Comparison of ENCODE assay signal across 21 cellular contexts in genomic region chr3:22980346-22980745, GRCh38.
DNase-seq lines count a peak whose midpoint lies in the region; ATAC-seq and TF ChIP-seq lines count a peak whose summit lies in the region.
"Had no signal": no experiment of that assay in that cellular context is flagged by ENCODE, and none has a peak within 500 bp of the region (broad histone marks: within the 10 kb centered on the region; RNA-seq: fewer than 3 reads in every experiment).

No MANE protein-coding gene starts in this region.

- intact Hi-C loops in Right ventricle myocardium inferior (cut with DNase I) = no loop called here

- H3K4me1 ChIP-seq in right atrium auricular region (peaks cover 0 to 16% of the 10 kb centered on the region in 2 donors), smooth muscle cell (ENCODE audit: low read depth) (peaks cover 10% of the 10 kb centered on the region)

- H3K4me3 ChIP-seq in right atrium auricular region (no peak overlapping the region), astrocyte of the spinal cord (ENCODE audit: low read depth, low read length) (no peak overlapping the region), smooth muscle cell (no peak overlapping the region)

- H3F3A ChIP-seq in smooth muscle cell (ENCODE audit: low read depth) = no peaks in the 10 kb centered on the region

- H2AFZ ChIP-seq in smooth muscle cell (ENCODE audit: low read depth) = no peak overlapping the region

- H3K27ac ChIP-seq in right atrium auricular region = no peak overlapping the region
- H3K27ac ChIP-seq in smooth muscle cell (ENCODE audit: low read depth) = no peak overlapping the region

- H3K4me2 ChIP-seq in smooth muscle cell = peak overlapping the region; percentile 8

- no peaks in the 10 kb centered on the region for H4K20me1 ChIP-seq in smooth muscle cell (ENCODE audit: low read depth)

- in situ Hi-C loops in astrocyte of the spinal cord (cut with HindIII; ENCODE audit: low sequenced_read_pairs) = no loop called here

- no peaks in the 10 kb centered on the region for H3K27me3 ChIP-seq in right atrium auricular region
- H3K27me3 ChIP-seq in smooth muscle cell (ENCODE audit: low read depth) = no peaks in the 10 kb centered on the region

- 67% methylated on average over 7 of the region's 7 CpGs for WGBS in smooth muscle cell (ENCODE audit: low lambda C conversion rate)

- no peaks in the 10 kb centered on the region for H3K79me2 ChIP-seq in smooth muscle cell (ENCODE audit: low read depth)

- DNase-seq in Right ventricle myocardium inferior (ENCODE audit: missing footprints) = no peak
- DNase-seq in right atrium auricular region (ENCODE audit: low spot score) = no peak
- DNase-seq in astrocyte of the spinal cord (ENCODE audit: low read depth, low spot score) = peak; percentile 26
- peak; percentile 25 for DNase-seq in hepatic stellate cell (ENCODE audit: low spot score)
- DNase-seq in smooth muscle cell (lab: John Stamatoyannopoulos, UW; ENCODE audit: unreplicated experiment) = no peak
- DNase-seq in NCI-H1105 (lab: John Stamatoyannopoulos, UW) = no peak
- no peak for DNase-seq in NCI-H526 (lab: John Stamatoyannopoulos, UW)
- DNase-seq in activated naive CD4-positive, alpha-beta T cell treated with Interleukin-2 at 50 U/mL for 16 hours = no peak
- DNase-seq: 8988T; activated CD4-positive, alpha-beta T cell treated with anti-CD3 and anti-CD28 coated beads, Interleukin-2, amount 50 U/mL, for 4 hours; activated naive CD4-positive, alpha-beta T cell; activated T-cell treated with anti-CD3 and anti-CD28 coated beads for 4 hours; aorta; GF-D8; KG1; NCI-H1092; NCI-H2081 treated with DMSO at 0.1 percent for 48 hours; nephron progenitor cell; stimulated activated CD4-positive, alpha-beta T cell treated with anti-CD3 and anti-CD28 coated beads, Interleukin-15, amount 100 ng/mL, for 24 hours; stimulated activated naive B cell treated with anti-CD40 and anti-IgM and Interleukin-4, amounts not matched to agents 10 μg/mL and 1 μg/mL and 100 μg/mL, for 72 hours had no signal

- peak; percentile 60 for ATAC-seq in Right ventricle myocardium inferior
- ATAC-seq: HCT116; stimulated activated naive B cell treated with anti-CD40 and anti-IgM and Interleukin-4, amounts not matched to agents 10 μg/mL and 1 μg/mL and 100 μg/mL, for 72 hours had no signal

- TF ChIP-seq CTCF in right atrium auricular region (IDR thresholded peaks at IDR 0.05) (no peak), astrocyte of the spinal cord (IDR thresholded peaks at IDR 0.05; ENCODE audit: low read depth, low read length) (no peak), smooth muscle cell (IDR thresholded peaks at IDR 0.05; ENCODE audit: borderline replicate concordance, insufficient read depth, poor library complexity, severe bottlenecking) (no peak)

- no peak overlapping the region for H3K9ac ChIP-seq in smooth muscle cell (ENCODE audit: low read depth)

- H3K36me3 ChIP-seq in right atrium auricular region (no peaks in the 10 kb centered on the region), smooth muscle cell (ENCODE audit: low read depth) (no peaks in the 10 kb centered on the region)

- H3K9me3 ChIP-seq in right atrium auricular region (peaks cover 0 to 2% of the 10 kb centered on the region in 2 donors), smooth muscle cell (replicated peaks; ENCODE audit: low read depth) (no peaks in the 10 kb centered on the region)

Comparison
In these comparisons a context has a peak if more than half of its experiments do, and no peak if none do; other contexts are left out.
1. DNase-seq: peak in astrocyte of the spinal cord (single experiment) and hepatic stellate cell (single experiment); none in Right ventricle myocardium inferior (single experiment), right atrium auricular region (single experiment), smooth muscle cell (single experiment), NCI-H1105 (single experiment), NCI-H526 (0 of 2) and activated naive CD4-positive, alpha-beta T cell treated with Interleukin-2 at 50 U/mL for 16 hours (single experiment).